Comparison of ENCODE assay signal across 1 cellular context in the genomic region with DNA sequence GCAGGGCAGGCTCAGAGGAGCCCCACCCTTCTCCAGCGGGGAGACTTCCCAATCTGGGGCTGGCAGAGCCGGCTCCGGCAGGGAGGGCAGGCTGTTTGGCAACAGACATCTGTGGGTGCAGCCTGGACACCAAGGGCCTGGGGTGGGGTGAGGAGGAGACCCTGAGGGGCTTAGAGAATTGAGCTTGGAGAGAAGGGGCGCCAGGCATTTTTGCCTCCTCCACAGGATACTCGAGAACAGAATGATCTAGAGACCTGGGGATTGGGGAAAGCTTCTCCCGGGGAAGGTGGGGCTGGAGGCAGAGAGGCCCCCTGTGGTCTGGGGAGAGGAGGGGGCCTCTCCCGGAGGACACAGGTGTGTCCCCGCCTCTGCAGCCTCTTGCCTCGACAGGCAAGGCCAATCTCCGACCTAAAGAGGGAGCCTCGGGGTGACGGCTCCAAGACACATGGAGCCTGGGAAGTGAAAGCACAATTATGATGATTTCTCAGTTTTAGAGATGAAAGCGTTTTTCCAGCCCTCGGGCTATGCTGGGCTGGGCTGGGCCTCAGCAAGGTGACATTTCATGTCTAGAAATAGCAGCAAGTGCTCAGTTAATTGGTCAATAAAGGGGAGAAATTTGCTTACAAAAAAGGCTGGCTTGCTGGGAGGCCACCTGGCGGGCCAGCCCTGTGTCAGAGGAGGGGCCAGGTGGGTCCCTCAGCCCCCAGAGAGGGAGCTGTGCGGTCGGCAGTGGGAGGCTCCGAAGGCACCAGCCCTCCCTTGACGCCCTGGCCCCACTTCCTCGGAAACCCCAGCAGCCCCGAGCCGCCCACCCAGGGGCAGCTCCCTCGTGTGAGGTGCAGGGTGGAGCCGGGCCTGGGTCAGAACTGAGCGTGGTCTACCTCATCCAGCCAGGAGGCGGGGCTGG.
TF ChIP-seq lines count a peak whose summit lies in the region.

No MANE protein-coding gene starts in this region.

TF ChIP-seq in GM12878, 131 proteins besides CTCF, POLR2A, EP300 and RAD21:
- TF ChIP-seq SMARCA5 (IDR thresholded peaks at IDR 0.05) (no peak), BRCA1 (IDR thresholded peaks at IDR 0.05; ENCODE audit: low read depth, low read length) (no peak), NRF1 (conservative IDR thresholded peaks at IDR 0.05; ENCODE audit: low read depth, low read length) (no peak), ESRRA (IDR thresholded peaks at IDR 0.05; ENCODE audit: low read length) (no peak), YBX1 (IDR thresholded peaks at IDR 0.05) (no peak), ELK1 (IDR thresholded peaks at IDR 0.05; ENCODE audit: low read depth, low read length) (no peak), MYC (IDR thresholded peaks at IDR 0.05; ENCODE audit: insufficient read depth, insufficient read length, insufficient replicate concordance, low read length, severe bottlenecking) (no peak), CHD2 (IDR thresholded peaks at IDR 0.05; ENCODE audit: borderline replicate concordance, low read depth, low read length) (no peak), SMAD5 (IDR thresholded peaks at IDR 0.05; ENCODE audit: low read depth) (no peak), KLF5 (IDR thresholded peaks at IDR 0.05; ENCODE audit: partially characterized antibody) (no peak)
- TF ChIP-seq, protein P1, sequence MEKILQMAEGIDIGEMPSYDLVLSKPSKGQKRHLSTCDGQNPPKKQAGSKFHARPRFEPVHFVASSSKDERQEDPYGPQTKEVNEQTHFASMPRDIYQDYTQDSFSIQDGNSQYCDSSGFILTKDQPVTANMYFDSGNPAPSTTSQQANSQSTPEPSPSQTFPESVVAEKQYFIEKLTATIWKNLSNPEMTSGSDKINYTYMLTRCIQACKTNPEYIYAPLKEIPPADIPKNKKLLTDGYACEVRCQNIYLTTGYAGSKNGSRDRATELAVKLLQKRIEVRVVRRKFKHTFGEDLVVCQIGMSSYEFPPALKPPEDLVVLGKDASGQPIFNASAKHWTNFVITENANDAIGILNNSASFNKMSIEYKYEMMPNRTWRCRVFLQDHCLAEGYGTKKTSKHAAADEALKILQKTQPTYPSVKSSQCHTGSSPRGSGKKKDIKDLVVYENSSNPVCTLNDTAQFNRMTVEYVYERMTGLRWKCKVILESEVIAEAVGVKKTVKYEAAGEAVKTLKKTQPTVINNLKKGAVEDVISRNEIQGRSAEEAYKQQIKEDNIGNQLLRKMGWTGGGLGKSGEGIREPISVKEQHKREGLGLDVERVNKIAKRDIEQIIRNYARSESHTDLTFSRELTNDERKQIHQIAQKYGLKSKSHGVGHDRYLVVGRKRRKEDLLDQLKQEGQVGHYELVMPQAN (conservative IDR thresholded peaks at IDR 0.05) = no peak
- TF ChIP-seq, protein P2, sequence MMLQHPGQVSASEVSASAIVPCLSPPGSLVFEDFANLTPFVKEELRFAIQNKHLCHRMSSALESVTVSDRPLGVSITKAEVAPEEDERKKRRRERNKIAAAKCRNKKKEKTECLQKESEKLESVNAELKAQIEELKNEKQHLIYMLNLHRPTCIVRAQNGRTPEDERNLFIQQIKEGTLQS (IDR thresholded peaks at IDR 0.05; ENCODE audit: borderline replicate concordance, extremely low read depth, low read depth, low read length) = no peak
- TF ChIP-seq, protein P3, sequence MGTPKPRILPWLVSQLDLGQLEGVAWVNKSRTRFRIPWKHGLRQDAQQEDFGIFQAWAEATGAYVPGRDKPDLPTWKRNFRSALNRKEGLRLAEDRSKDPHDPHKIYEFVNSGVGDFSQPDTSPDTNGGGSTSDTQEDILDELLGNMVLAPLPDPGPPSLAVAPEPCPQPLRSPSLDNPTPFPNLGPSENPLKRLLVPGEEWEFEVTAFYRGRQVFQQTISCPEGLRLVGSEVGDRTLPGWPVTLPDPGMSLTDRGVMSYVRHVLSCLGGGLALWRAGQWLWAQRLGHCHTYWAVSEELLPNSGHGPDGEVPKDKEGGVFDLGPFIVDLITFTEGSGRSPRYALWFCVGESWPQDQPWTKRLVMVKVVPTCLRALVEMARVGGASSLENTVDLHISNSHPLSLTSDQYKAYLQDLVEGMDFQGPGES (IDR thresholded peaks at IDR 0.05) = no peak
